10 cellular contexts compared by ENCODE assay signal in the genomic region with DNA sequence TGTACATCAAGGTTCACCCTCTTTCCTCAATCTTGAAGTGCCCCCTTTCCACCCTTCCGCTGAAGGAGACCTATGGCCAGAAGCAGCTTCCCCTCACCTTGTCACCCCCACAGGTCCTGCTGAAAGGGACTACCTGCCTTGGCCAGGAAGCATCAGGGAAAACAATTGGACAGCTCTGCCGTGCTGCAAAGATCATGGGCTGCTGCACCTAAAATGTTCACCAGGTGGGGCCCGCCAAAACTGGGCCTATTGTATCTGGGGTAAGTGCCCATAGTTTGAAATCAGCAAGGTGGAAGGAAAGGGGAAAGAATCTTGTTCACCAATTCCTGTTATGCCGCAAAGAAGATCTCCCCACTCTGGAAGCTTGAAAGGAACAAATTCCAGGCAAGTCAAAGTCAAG. TPM values are rescaled to one million over a fixed set of nuclear protein-coding genes. Genes with fewer than 3 reads are reported as not detected.
"Had no signal": no experiment of that assay in that cellular context is flagged by ENCODE, and none has a peak within 500 bp of the region (broad histone marks: within the 10 kb centered on the region; RNA-seq: fewer than 3 reads in every experiment).

No MANE protein-coding gene starts in this region.

- H3K27ac ChIP-seq: HL-60, KMS-11 had no signal

- H3K9ac ChIP-seq: KMS-11 had no signal

- H3K4me3 Mint-ChIP-seq: IgD-negative memory B cell had no signal

- DNase-seq: IMR-90, KBM-7, KG1 had no signal

- H3K27ac Mint-ChIP-seq: IgD-negative memory B cell had no signal

- H3K27me3 Mint-ChIP-seq: IgD-negative memory B cell had no signal

- H3K4me2 ChIP-seq: KMS-11 had no signal

- H3K36me3 Mint-ChIP-seq: IgD-negative memory B cell had no signal

- ATAC-seq: HepG2 had no signal

- FAIRE-seq: HepG2, HTR-8/SVneo had no signal

- H3K4me1 Mint-ChIP-seq: IgD-negative memory B cell had no signal

RNA-seq across cellular contexts. Expression of gene GRIA3, which starts 18.4 kb away (rescaled TPM):
- total RNA-seq: HepG2, HT-29, HT1080, IMR-90 had no signal
- polyA plus RNA-seq: HepG2, IgD-negative memory B cell, IMR-90 had no signal
